Comparison of ENCODE assay signal across 12 cellular contexts in genomic region chr5:54547711-54548250, GRCh38. TPM values are rescaled to one million over a fixed set of nuclear protein-coding genes. Genes with fewer than 3 reads are reported as not detected.
DNase-seq lines count a peak whose midpoint lies in the region; ATAC-seq and TF ChIP-seq lines count a peak whose summit lies in the region.
"Had no signal": no experiment of that assay in that cellular context is flagged by ENCODE, and none has a peak within 500 bp of the region (broad histone marks: within the 10 kb centered on the region; RNA-seq: fewer than 3 reads in every experiment).

No MANE protein-coding gene starts in this region.

- H3K27me3 Mint-ChIP-seq in immature natural killer cell (ENCODE audit: low read depth in 3 of 3) = no peaks in the 10 kb centered on the region
- H3K27me3 Mint-ChIP-seq: naive thymus-derived CD4-positive, alpha-beta T cell had no signal

- H3K9me3 ChIP-seq in BE2C = no peaks in the 10 kb centered on the region
- H3K9me3 ChIP-seq: Caco-2, thoracic aorta had no signal

- H3K4me1 Mint-ChIP-seq in immature natural killer cell = peaks cover 5 to 34% of the 10 kb centered on the region in 2 donors

- H3K4me3 ChIP-seq in BE2C (ENCODE audit: low read depth, low read length) (no peak overlapping the region), fibroblast of the aortic adventitia (ENCODE audit: low read depth, low read length) (no peak overlapping the region)
- H3K4me3 ChIP-seq: thoracic aorta had no signal

- H3K4me1 ChIP-seq in BE2C = peaks cover 19% of the 10 kb centered on the region
- H3K4me1 ChIP-seq: Caco-2 had no signal

- no peaks in the 10 kb centered on the region for H3K9me3 Mint-ChIP-seq in immature natural killer cell
- H3K9me3 Mint-ChIP-seq: naive thymus-derived CD4-positive, alpha-beta T cell had no signal

- TF ChIP-seq CTCF in BE2C (IDR thresholded peaks at IDR 0.05; ENCODE audit: low read depth, low read length) (no peak), fibroblast of the aortic adventitia (IDR thresholded peaks at IDR 0.05; ENCODE audit: insufficient read depth, low read length) (no peak), omental fat pad (IDR thresholded peaks at IDR 0.05) (no peak)

- DNase-seq in BE2C = peak; percentile 56
- DNase-seq in NCI-H446 treated with DMSO at 0.1 percent for 48 hours (lab: John Stamatoyannopoulos, UW) = peak; percentile 36
- DNase-seq in fibroblast of the aortic adventitia (ENCODE audit: low read depth) = peak; percentile 87
- DNase-seq in omental fat pad (ENCODE audit: low spot score) = no peak
- no peak for DNase-seq in immature natural killer cell
- no peak for DNase-seq in activated CD4-positive, CD25-positive, alpha-beta regulatory T cell treated with anti-CD3 and anti-CD28 coated beads, Interleukin-2, amount 50 U/mL, for 72 hours
- DNase-seq in NCI-H748 (lab: John Stamatoyannopoulos, UW; ENCODE audit: unreplicated experiment) = no peak
- DNase-seq: Caco-2; naive thymus-derived CD4-positive, alpha-beta T cell; stimulated activated CD4-positive, alpha-beta T cell treated with anti-CD3 and anti-CD28 coated beads, Interleukin-2, amount 100 ng/mL, for 48 hours had no signal

- H3K4me3 Mint-ChIP-seq in immature natural killer cell = no peak overlapping the region
- H3K4me3 Mint-ChIP-seq: naive thymus-derived CD4-positive, alpha-beta T cell had no signal

- peak overlapping the region in 3 of 6 donors; percentile 26 to 74 (median 43) for H3K27ac Mint-ChIP-seq in immature natural killer cell

- peak; percentile 75 for ATAC-seq in omental fat pad (ENCODE audit: low FRiP score)
- ATAC-seq in HG03045 (IDR thresholded peaks at IDR 0.05; ENCODE audit: unreplicated experiment) = no peak
- ATAC-seq: naive thymus-derived CD4-positive, alpha-beta T cell had no signal

- H3K36me3 Mint-ChIP-seq in immature natural killer cell = peaks cover 8 to 34% (median 17%) of the 10 kb centered on the region in 3 donors

- H3K36me3 ChIP-seq in BE2C = no peaks in the 10 kb centered on the region

- H3K27me3 ChIP-seq in BE2C = no peaks in the 10 kb centered on the region

RNA-seq across cellular contexts. Expression of gene SNX18, which starts 30.2 kb away (rescaled TPM):
- 21.6 TPM for polyA plus RNA-seq in BE2C (2012; ENCODE audit: insufficient read depth, insufficient read length, low read depth)
- total RNA-seq in fibroblast of the aortic adventitia (ENCODE audit: low replicate concordance) (38.8 and 44.7 TPM in 2 replicates), omental fat pad (10 to 100 TPM; 21.9 to 53.9 (median 31.1) TPM)
- polyA plus RNA-seq in immature natural killer cell = 10 to 100 TPM in 1 of 3 donors, 1 to 10 TPM in 2; 1.5 to 10.2 (median 6.0) TPM

Comparison
In these comparisons a context has a peak if more than half of its experiments do, and no peak if none do; other contexts are left out.
1. DNase-seq: peak in BE2C (single experiment), NCI-H446 treated with DMSO at 0.1 percent for 48 hours (single experiment) and fibroblast of the aortic adventitia (single experiment); none in omental fat pad (single experiment), immature natural killer cell (0 of 3), activated CD4-positive, CD25-positive, alpha-beta regulatory T cell treated with anti-CD3 and anti-CD28 coated beads, Interleukin-2, amount 50 U/mL, for 72 hours (single experiment) and NCI-H748 (single experiment).